In the genomic region with DNA sequence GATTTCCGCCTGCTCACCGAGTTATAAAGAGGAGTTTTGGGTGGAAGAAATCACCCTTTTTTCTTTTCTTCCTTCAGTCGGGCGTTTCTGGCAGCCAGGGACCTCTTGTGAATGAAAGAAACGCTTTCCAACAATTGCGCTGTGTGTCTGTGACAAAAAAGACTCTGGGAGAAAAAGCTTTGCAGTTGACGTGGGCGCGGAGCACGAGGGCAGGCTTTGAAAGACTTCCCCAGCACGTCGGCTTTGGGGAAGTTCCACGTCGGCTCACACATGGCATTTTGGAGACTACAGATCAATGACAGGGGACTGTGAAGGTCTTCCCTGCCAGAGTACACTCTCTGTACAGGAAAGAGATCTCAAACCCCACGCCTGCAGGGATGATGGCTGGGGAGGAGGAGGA, we compare ENCODE assay signal across 1 cellular context.
TF ChIP-seq lines count a peak whose summit lies in the region.

No MANE protein-coding gene starts in this region.

TF ChIP-seq in neural cell, 6 proteins besides CTCF, POLR2A, EP300 and RAD21 (continued from another document):
- TF ChIP-seq, protein P1, sequence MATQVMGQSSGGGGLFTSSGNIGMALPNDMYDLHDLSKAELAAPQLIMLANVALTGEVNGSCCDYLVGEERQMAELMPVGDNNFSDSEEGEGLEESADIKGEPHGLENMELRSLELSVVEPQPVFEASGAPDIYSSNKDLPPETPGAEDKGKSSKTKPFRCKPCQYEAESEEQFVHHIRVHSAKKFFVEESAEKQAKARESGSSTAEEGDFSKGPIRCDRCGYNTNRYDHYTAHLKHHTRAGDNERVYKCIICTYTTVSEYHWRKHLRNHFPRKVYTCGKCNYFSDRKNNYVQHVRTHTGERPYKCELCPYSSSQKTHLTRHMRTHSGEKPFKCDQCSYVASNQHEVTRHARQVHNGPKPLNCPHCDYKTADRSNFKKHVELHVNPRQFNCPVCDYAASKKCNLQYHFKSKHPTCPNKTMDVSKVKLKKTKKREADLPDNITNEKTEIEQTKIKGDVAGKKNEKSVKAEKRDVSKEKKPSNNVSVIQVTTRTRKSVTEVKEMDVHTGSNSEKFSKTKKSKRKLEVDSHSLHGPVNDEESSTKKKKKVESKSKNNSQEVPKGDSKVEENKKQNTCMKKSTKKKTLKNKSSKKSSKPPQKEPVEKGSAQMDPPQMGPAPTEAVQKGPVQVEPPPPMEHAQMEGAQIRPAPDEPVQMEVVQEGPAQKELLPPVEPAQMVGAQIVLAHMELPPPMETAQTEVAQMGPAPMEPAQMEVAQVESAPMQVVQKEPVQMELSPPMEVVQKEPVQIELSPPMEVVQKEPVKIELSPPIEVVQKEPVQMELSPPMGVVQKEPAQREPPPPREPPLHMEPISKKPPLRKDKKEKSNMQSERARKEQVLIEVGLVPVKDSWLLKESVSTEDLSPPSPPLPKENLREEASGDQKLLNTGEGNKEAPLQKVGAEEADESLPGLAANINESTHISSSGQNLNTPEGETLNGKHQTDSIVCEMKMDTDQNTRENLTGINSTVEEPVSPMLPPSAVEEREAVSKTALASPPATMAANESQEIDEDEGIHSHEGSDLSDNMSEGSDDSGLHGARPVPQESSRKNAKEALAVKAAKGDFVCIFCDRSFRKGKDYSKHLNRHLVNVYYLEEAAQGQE (IDR thresholded peaks at IDR 0.05; ENCODE audit: borderline replicate concordance), result no peak
- TF ChIP-seq EZH2 (IDR thresholded peaks at IDR 0.05; ENCODE audit: borderline replicate concordance, insufficient read depth, low read length, poor library complexity, severe bottlenecking) (no peak), MXI1 (conservative IDR thresholded peaks at IDR 0.05; ENCODE audit: poor library complexity, severe bottlenecking) (no peak), TAF1 (IDR thresholded peaks at IDR 0.05; ENCODE audit: low read depth) (no peak)
